In genomic region chr5:18800293-18801025, GRCh38 we compare ENCODE assay signal across 21 cellular contexts.
"Had no signal": no experiment of that assay in that cellular context is flagged by ENCODE, and none has a peak within 500 bp of the region (broad histone marks: within the 10 kb centered on the region; RNA-seq: fewer than 3 reads in every experiment).

No MANE protein-coding gene starts in this region.

- H3K27ac ChIP-seq: esophagus squamous epithelium, gastroesophageal sphincter, left lung, lower lobe of right lung, neutrophil, spleen, testis, tibial nerve, upper lobe of right lung, vagina had no signal

- H3K4me1 ChIP-seq: esophagus squamous epithelium, gastroesophageal sphincter, left lung, lower lobe of right lung, spleen, testis, tibial nerve, upper lobe of right lung, vagina had no signal

- DNase-seq: effector memory CD8-positive, alpha-beta T cell; esophagus squamous epithelium; foreskin fibroblast; glutamatergic neuron; islet precursor cell; lower lobe of right lung; naive B cell; nephron progenitor cell; spleen; stimulated activated CD4-positive, alpha-beta T cell treated with anti-CD3 and anti-CD28 coated beads, Interleukin-15, amount 100 ng/mL, for 24 hours; stimulated activated CD4-positive, alpha-beta T cell treated with anti-CD3 and anti-CD28 coated beads, Interleukin-1b, Interleukin-23, amount 100 ng/mL, for 48 hours; stimulated activated CD4-positive, alpha-beta T cell treated with anti-CD3 and anti-CD28 coated beads, Interleukin-4, amount 100 ng/mL, for 24 hours; testis; upper lobe of right lung had no signal

- H3K9me3 ChIP-seq: esophagus squamous epithelium, gastroesophageal sphincter, left lung, lower lobe of right lung, neutrophil, spleen, testis, tibial nerve, upper lobe of right lung, vagina had no signal

- ATAC-seq: effector memory CD8-positive, alpha-beta T cell; gastroesophageal sphincter; left lung; lower lobe of right lung; sciatic nerve; stimulated activated memory B cell treated with anti-CD40 and anti-IgM and Interleukin-4, amounts not matched to agents 10 μg/mL and 1 μg/mL and 100 μg/mL, for 72 hours; upper lobe of right lung had no signal

- H3K4me3 ChIP-seq: esophagus squamous epithelium, gastroesophageal sphincter, left lung, lower lobe of right lung, spleen, testis, tibial nerve, upper lobe of right lung, vagina had no signal

- H3K36me3 ChIP-seq: esophagus squamous epithelium, gastroesophageal sphincter, left lung, lower lobe of right lung, neutrophil, spleen, tibial nerve, upper lobe of right lung, vagina had no signal

- H3K27me3 ChIP-seq: esophagus squamous epithelium, gastroesophageal sphincter, left lung, neutrophil, spleen, testis, tibial nerve, upper lobe of right lung, vagina had no signal
